31 cellular contexts compared by ENCODE assay signal in the genomic region with DNA sequence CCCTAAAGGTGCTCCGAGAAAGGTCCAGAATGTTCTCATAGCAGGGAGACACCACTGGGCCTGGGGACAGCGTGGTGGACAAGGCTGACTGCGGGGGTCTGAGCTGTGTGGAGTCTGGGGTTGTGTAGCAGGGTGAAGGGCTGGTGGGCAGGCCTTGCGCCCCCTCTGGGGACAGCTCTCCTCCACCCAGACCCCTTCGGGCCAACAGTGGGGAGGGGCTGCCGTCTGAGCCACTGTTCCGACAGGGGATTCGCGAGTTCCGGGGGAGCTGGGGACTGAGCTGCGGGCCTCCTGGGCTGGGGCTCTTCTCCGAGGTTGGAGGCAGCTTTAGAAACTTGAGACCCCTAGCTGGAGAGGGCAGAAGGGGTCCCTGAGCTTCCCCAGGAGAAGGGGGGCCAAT.
"Had no signal": no experiment of that assay in that cellular context is flagged by ENCODE, and none has a peak within 500 bp of the region (broad histone marks: within the 10 kb centered on the region; RNA-seq: fewer than 3 reads in every experiment).

No MANE protein-coding gene starts in this region.

- H3K4me3 Mint-ChIP-seq: activated CD4-positive, alpha-beta T cell treated with anti-CD3 and anti-CD28 coated beads, Interleukin-2, amount 10 ng/mL, durations not matched to agents 24 days and 14 days; activated CD8-positive, alpha-beta T cell treated with anti-CD3 and anti-CD28 coated beads for 36 hours; activated naive CD4-positive, alpha-beta T cell treated with anti-CD3 and anti-CD28 coated beads, Interleukin-2, amount 50 U/mL, for 24 hours; activated T-cell treated with anti-CD3 and anti-CD28 coated beads, Interleukin-2, amount 50 U/mL, for 72 hours; activated T-helper 17 cell treated with anti-CD3 and anti-CD28 coated beads, Interleukin-2, amount 50 U/mL, for 72 hours; T-helper 1 cell treated with Interleukin-12 subunit alpha and Interleukin-12 subunit beta and Interleukin-4 antibody, amounts not matched to agents 30 μg/mL and 1 μg/mL, for 36 hours; T-helper 2 cell treated with Interferon-gamma antibody and Interleukin-4, amounts not matched to agents 5 μg/mL and 100 μg/mL, for 36 hours had no signal

- H3K4me3 ChIP-seq: adrenal gland, body of pancreas, breast epithelium, MG63, Peyer's patch had no signal

- DNase-seq: activated CD4-positive, alpha-beta T cell treated with anti-CD3 and anti-CD28 coated beads, Interleukin-2, amount 10 ng/mL, durations not matched to agents 24 days and 14 days; activated CD4-positive, alpha-beta T cell treated with anti-CD3 and anti-CD28 coated beads, Interleukin-2, amount 50 U/mL, for 4 hours; activated CD8-positive, alpha-beta T cell treated with anti-CD3 and anti-CD28 coated beads for 36 hours; activated effector memory CD4-positive, alpha-beta T cell treated with anti-CD3 and anti-CD28 coated beads, Interleukin-2, amount 50 U/mL, for 16 hours; activated naive CD4-positive, alpha-beta T cell; activated T-cell treated with anti-CD3 and anti-CD28 coated beads, Interleukin-2, amount 50 U/mL, for 1 hour; activated T-cell treated with anti-CD3 and anti-CD28 coated beads, Interleukin-2, amount 50 U/mL, for 72 hours; adrenal gland; body of pancreas; Kasumi-1; KG1; MG63; NCI-H1048; NCI-H1105 treated with DMSO at 0.1 percent for 48 hours; NCI-H1436; NCI-H1694; NCI-H1930; NCI-H2081 treated with DMSO at 0.1 percent for 48 hours; NCI-H345; NCI-H524 treated with DMSO at 0.1 percent for 48 hours; PC-3; Peyer's patch; RPMI8226; SK-N-SH had no signal

- H3K27me3 Mint-ChIP-seq: activated CD4-positive, alpha-beta T cell treated with anti-CD3 and anti-CD28 coated beads, Interleukin-2, amount 10 ng/mL, durations not matched to agents 24 days and 14 days; activated CD8-positive, alpha-beta T cell treated with anti-CD3 and anti-CD28 coated beads for 36 hours; activated naive CD4-positive, alpha-beta T cell treated with anti-CD3 and anti-CD28 coated beads, Interleukin-2, amount 50 U/mL, for 24 hours; activated T-helper 17 cell treated with anti-CD3 and anti-CD28 coated beads, Interleukin-2, amount 50 U/mL, for 72 hours had no signal

- H3K9me3 Mint-ChIP-seq: activated CD4-positive, alpha-beta T cell treated with anti-CD3 and anti-CD28 coated beads, Interleukin-2, amount 10 ng/mL, durations not matched to agents 24 days and 14 days; activated CD8-positive, alpha-beta T cell treated with anti-CD3 and anti-CD28 coated beads for 36 hours; activated naive CD4-positive, alpha-beta T cell treated with anti-CD3 and anti-CD28 coated beads, Interleukin-2, amount 50 U/mL, for 24 hours; activated T-cell treated with anti-CD3 and anti-CD28 coated beads, Interleukin-2, amount 50 U/mL, for 72 hours; activated T-helper 17 cell treated with anti-CD3 and anti-CD28 coated beads, Interleukin-2, amount 50 U/mL, for 72 hours; T-helper 1 cell treated with Interleukin-12 subunit alpha and Interleukin-12 subunit beta and Interleukin-4 antibody, amounts not matched to agents 30 μg/mL and 1 μg/mL, for 36 hours; T-helper 2 cell treated with Interferon-gamma antibody and Interleukin-4, amounts not matched to agents 5 μg/mL and 100 μg/mL, for 36 hours had no signal

- H3K36me3 Mint-ChIP-seq: activated naive CD4-positive, alpha-beta T cell treated with anti-CD3 and anti-CD28 coated beads, Interleukin-2, amount 50 U/mL, for 24 hours had no signal

- H3K9me3 ChIP-seq: adrenal gland, body of pancreas, breast epithelium, MG63, Peyer's patch, SK-N-SH had no signal

- FAIRE-seq: astrocyte, TTC549 had no signal

- H3K27ac ChIP-seq: adrenal gland, body of pancreas, breast epithelium, Peyer's patch had no signal

- H3K27ac Mint-ChIP-seq: activated CD4-positive, alpha-beta T cell treated with anti-CD3 and anti-CD28 coated beads, Interleukin-2, amount 10 ng/mL, durations not matched to agents 24 days and 14 days; activated CD8-positive, alpha-beta T cell treated with anti-CD3 and anti-CD28 coated beads for 36 hours; activated naive CD4-positive, alpha-beta T cell treated with anti-CD3 and anti-CD28 coated beads, Interleukin-2, amount 50 U/mL, for 24 hours; activated T-cell treated with anti-CD3 and anti-CD28 coated beads, Interleukin-2, amount 50 U/mL, for 72 hours; activated T-helper 17 cell treated with anti-CD3 and anti-CD28 coated beads, Interleukin-2, amount 50 U/mL, for 72 hours; T-helper 1 cell treated with Interleukin-12 subunit alpha and Interleukin-12 subunit beta and Interleukin-4 antibody, amounts not matched to agents 30 μg/mL and 1 μg/mL, for 36 hours; T-helper 2 cell treated with Interferon-gamma antibody and Interleukin-4, amounts not matched to agents 5 μg/mL and 100 μg/mL, for 36 hours had no signal

- H3K4me1 Mint-ChIP-seq: activated CD4-positive, alpha-beta T cell treated with anti-CD3 and anti-CD28 coated beads, Interleukin-2, amount 10 ng/mL, durations not matched to agents 24 days and 14 days; activated naive CD4-positive, alpha-beta T cell treated with anti-CD3 and anti-CD28 coated beads, Interleukin-2, amount 50 U/mL, for 24 hours; activated T-helper 17 cell treated with anti-CD3 and anti-CD28 coated beads, Interleukin-2, amount 50 U/mL, for 72 hours had no signal

- H3K27me3 ChIP-seq: adrenal gland, body of pancreas, breast epithelium, MG63, Peyer's patch had no signal

- H3K4me1 ChIP-seq: body of pancreas, breast epithelium, Peyer's patch had no signal

- ATAC-seq: activated CD8-positive, alpha-beta T cell treated with anti-CD3 and anti-CD28 coated beads for 36 hours; activated T-cell treated with anti-CD3 and anti-CD28 coated beads, Interleukin-2, amount 50 U/mL, for 72 hours; activated T-helper 17 cell treated with anti-CD3 and anti-CD28 coated beads, Interleukin-2, amount 50 U/mL, for 72 hours; body of pancreas; PC-3 had no signal
